Comparison of ENCODE assay signal across 8 cellular contexts in genomic region chr6:109455502-109456282, GRCh38. TPM values are rescaled to one million over a fixed set of nuclear protein-coding genes. Genes with fewer than 3 reads are reported as not detected.
DNase-seq lines count a peak whose midpoint lies in the region; ATAC-seq, FAIRE-seq and TF ChIP-seq lines count a peak whose summit lies in the region.

Gene MICAL1, minus strand, starts transcription at chr6:109455772. Its CDS starts 1,576 bp downstream, at chr6:109454196.

- no peaks in the 10 kb centered on the region for H3K9me3 Mint-ChIP-seq in astrocyte (ENCODE audit: unreplicated experiment)

- WGBS in hepatocyte (ENCODE audit: low lambda C conversion rate, missing lambda C conversion rate) = under 1% methylated on average over 42 of the region's 85 CpGs

- intact Hi-C loops in sciatic nerve (cut with DNase I) = no loop called here

- H3K9me3 ChIP-seq in T-helper 17 cell (ENCODE audit: control insufficient read depth, low read length, poor library complexity, severe bottlenecking) (no peaks in the 10 kb centered on the region), astrocyte (ENCODE audit: insufficient read depth, low read depth, low read length) (no peaks in the 10 kb centered on the region), hepatocyte (ENCODE audit: low read depth) (no peaks in the 10 kb centered on the region)

- H3K9ac ChIP-seq in astrocyte (ENCODE audit: low read length) = peak within 1 kb of the TSS; percentile 88

- H4K20me1 ChIP-seq in astrocyte (ENCODE audit: insufficient read depth, low read length) (peaks cover 17% of the 10 kb centered on the region), hepatocyte (ENCODE audit: insufficient read depth, poor library complexity, severe bottlenecking) (no peaks in the 10 kb centered on the region)

- TF ChIP-seq CTCF in GM12872 (IDR thresholded peaks at IDR 0.05; ENCODE audit: insufficient read depth, low read depth, low read length) = peak; percentile 45; the same call in 1 of the 3 replicates
- no peak for TF ChIP-seq CTCF in astrocyte (IDR thresholded peaks at IDR 0.05; ENCODE audit: insufficient read depth, low read depth, low read length)
- peak; percentile 26 for TF ChIP-seq CTCF in hepatocyte (IDR thresholded peaks at IDR 0.05; ENCODE audit: poor library complexity)

- TF ChIP-seq POLR2A in H54 (IDR thresholded peaks at IDR 0.05; ENCODE audit: low read depth, low read length) = peak; percentile 68

- H2AFZ ChIP-seq in astrocyte (ENCODE audit: low read depth, low read length) = peak within 1 kb of the TSS; percentile 89
- H2AFZ ChIP-seq in hepatocyte = peak within 1 kb of the TSS; percentile 98

- H3K36me3 ChIP-seq in astrocyte (ENCODE audit: insufficient read depth, low read length) = peaks cover 6% of the 10 kb centered on the region
- no peaks in the 10 kb centered on the region for H3K36me3 ChIP-seq in hepatocyte (replicated peaks; ENCODE audit: insufficient read depth, low read depth)

- peak; percentile 60 for DNase-seq in H54 (ENCODE audit: insufficient read length, low spot score)
- DNase-seq in LoVo (ENCODE audit: low spot score) = peak; percentile 64
- DNase-seq in T-helper 17 cell = peak; percentile 58 to 81 (median 80)
- DNase-seq in astrocyte (ENCODE audit: low read depth) = peak; percentile 43
- peak; percentile 84 for DNase-seq in hepatocyte (ENCODE audit: low spot score)
- peak; percentile 85 for DNase-seq in sciatic nerve (ENCODE audit: low spot score)
- DNase-seq in GF-D8 (lab: John Stamatoyannopoulos, UW) = no peak

- H3K79me2 ChIP-seq in astrocyte (ENCODE audit: insufficient read depth, low read length) (peaks cover 23% of the 10 kb centered on the region), hepatocyte (peaks cover 6% of the 10 kb centered on the region)

- H3K27me3 ChIP-seq in astrocyte (ENCODE audit: insufficient read depth, low read length) (no peaks in the 10 kb centered on the region), hepatocyte (no peaks in the 10 kb centered on the region)

- FAIRE-seq in H54 (lab: Jason Lieb, UNC) = no peak
- FAIRE-seq in astrocyte (lab: Jason Lieb, UNC) = no peak

- H3K9me2 ChIP-seq in hepatocyte (replicated peaks; ENCODE audit: insufficient read depth) = no peaks in the 10 kb centered on the region

- peak within 1 kb of the TSS; percentile 93 for H3K27ac Mint-ChIP-seq in T-helper 17 cell
- H3K27ac Mint-ChIP-seq in astrocyte (ENCODE audit: unreplicated experiment) = no peak within 1 kb of the TSS

- H3K27me3 Mint-ChIP-seq in T-helper 17 cell = no peaks in the 10 kb centered on the region
- H3K27me3 Mint-ChIP-seq in astrocyte (ENCODE audit: low read depth, unreplicated experiment) = no peaks in the 10 kb centered on the region

- H3K4me3 ChIP-seq in astrocyte (ENCODE audit: insufficient read depth, low read depth, low read length) (peak within 1 kb of the TSS; percentile 93), hepatocyte (peak within 1 kb of the TSS; percentile 95)

- peak within 1 kb of the TSS; percentile 99 for H3K4me3 Mint-ChIP-seq in T-helper 17 cell
- peak within 1 kb of the TSS; percentile 95 for H3K4me3 Mint-ChIP-seq in astrocyte (ENCODE audit: unreplicated experiment)

- peak; percentile 73 for ATAC-seq in T-helper 17 cell
- ATAC-seq in sciatic nerve = peak; percentile 64

- H3K27ac ChIP-seq in astrocyte (ENCODE audit: low read depth, low read length) = peak within 1 kb of the TSS; percentile 59
- peak within 1 kb of the TSS; percentile 87 for H3K27ac ChIP-seq in hepatocyte

- peaks cover 39% of the 10 kb centered on the region for H3K4me1 Mint-ChIP-seq in T-helper 17 cell
- peaks cover 6% of the 10 kb centered on the region for H3K4me1 Mint-ChIP-seq in astrocyte (ENCODE audit: low read depth, unreplicated experiment)

- H3K36me3 Mint-ChIP-seq in T-helper 17 cell (ENCODE audit: low read depth) = no peaks in the 10 kb centered on the region
- peaks cover 12% of the 10 kb centered on the region for H3K36me3 Mint-ChIP-seq in astrocyte (ENCODE audit: low read depth, unreplicated experiment)

- H3K4me2 ChIP-seq in astrocyte (ENCODE audit: low read length) (peak within 1 kb of the TSS; percentile 95), hepatocyte (peak within 1 kb of the TSS; percentile 93)

- peaks cover 16% of the 10 kb centered on the region for H3K4me1 ChIP-seq in astrocyte (ENCODE audit: insufficient read depth, low read length)
- H3K4me1 ChIP-seq in hepatocyte (ENCODE audit: insufficient read depth) = peaks cover 10% of the 10 kb centered on the region

RNA-seq across cellular contexts. Expression of gene MICAL1, which starts in this region (rescaled TPM):
- total RNA-seq in T-helper 17 cell (100 to 1,000 TPM; 136 TPM), astrocyte (48.0 and 57.2 TPM in 2 replicates), hepatocyte (38.2 and 46.5 TPM in 2 replicates), sciatic nerve (53.9 TPM)
- 51.2 and 52.7 TPM in 2 replicates for polyA plus RNA-seq in hepatocyte
